ENCODE assay signal across 25 cellular contexts in genomic region chr20:2164966-2165365, GRCh38.
"Had no signal": no experiment of that assay in that cellular context is flagged by ENCODE, and none has a peak within 500 bp of the region (broad histone marks: within the 10 kb centered on the region; RNA-seq: fewer than 3 reads in every experiment).

No MANE protein-coding gene starts in this region.

- H3K36me3 ChIP-seq: breast epithelium had no signal

- H3K4me3 Mint-ChIP-seq: activated B cell treated with CpG ODN at 0.5 μM for 24 hours; activated CD4-positive, alpha-beta memory T cell treated with anti-CD3 and anti-CD28 coated beads for 36 hours; activated CD4-positive, alpha-beta T cell treated with anti-CD3 and anti-CD28 coated beads, Interleukin-2, amount 10 ng/mL, durations not matched to agents 7 days and 5 days; activated naive CD4-positive, alpha-beta T cell treated with anti-CD3 and anti-CD28 coated beads, Interleukin-2, amount 50 U/mL, for 24 hours; T-helper 17 cell had no signal

- H3K4me3 ChIP-seq: breast epithelium had no signal

- H3K9me3 Mint-ChIP-seq: activated B cell treated with CpG ODN at 0.5 μM for 24 hours; activated CD4-positive, alpha-beta memory T cell treated with anti-CD3 and anti-CD28 coated beads for 36 hours; activated CD4-positive, alpha-beta T cell treated with anti-CD3 and anti-CD28 coated beads, Interleukin-2, amount 10 ng/mL, durations not matched to agents 7 days and 5 days; activated naive CD4-positive, alpha-beta T cell treated with anti-CD3 and anti-CD28 coated beads, Interleukin-2, amount 50 U/mL, for 24 hours; activated T-helper 2 cell treated with anti-CD3 and anti-CD28 coated beads, Interferon-gamma antibody, Interleukin-2, Interleukin-4, amounts not matched to agents 10 μg/mL and 5 μg/mL and 100 μg/mL, durations not matched to agents 14 hours and 24 hours and 36 hours had no signal

- DNase-seq: activated B cell treated with CpG ODN at 0.5 μM for 24 hours; activated CD4-positive, alpha-beta memory T cell treated with anti-CD3 and anti-CD28 coated beads for 36 hours; activated CD4-positive, alpha-beta T cell treated with anti-CD3 and anti-CD28 coated beads, Interleukin-2, amount 10 ng/mL, durations not matched to agents 7 days and 5 days; activated naive CD4-positive, alpha-beta T cell; activated T-cell treated with anti-CD3 and anti-CD28 coated beads for 4 hours; activated T-cell treated with anti-CD3 and anti-CD28 coated beads, Interleukin-2, amount 50 U/mL, for 48 hours; aorta; caudate nucleus; Karpas-422; MM.1S; NCI-H1105; NCI-H1436; NCI-H1694 treated with DMSO at 0.1 percent for 48 hours; NCI-H2029 treated with DMSO at 0.1 percent for 48 hours; NCI-H2171; NCI-H345; NCI-H510A; NCI-H526 treated with DMSO at 0.1 percent for 48 hours; NCI-H82; SIG-M5; T-helper 17 cell; T-helper 9 cell had no signal

- H3K27me3 ChIP-seq: breast epithelium had no signal

- H3K27ac Mint-ChIP-seq: activated B cell treated with CpG ODN at 0.5 μM for 24 hours; activated CD4-positive, alpha-beta memory T cell treated with anti-CD3 and anti-CD28 coated beads for 36 hours; activated CD4-positive, alpha-beta T cell treated with anti-CD3 and anti-CD28 coated beads, Interleukin-2, amount 10 ng/mL, durations not matched to agents 7 days and 5 days; activated naive CD4-positive, alpha-beta T cell treated with anti-CD3 and anti-CD28 coated beads, Interleukin-2, amount 50 U/mL, for 24 hours; activated T-helper 2 cell treated with anti-CD3 and anti-CD28 coated beads, Interferon-gamma antibody, Interleukin-2, Interleukin-4, amounts not matched to agents 10 μg/mL and 5 μg/mL and 100 μg/mL, durations not matched to agents 14 hours and 24 hours and 36 hours; T-helper 17 cell had no signal

- H3K27me3 Mint-ChIP-seq: activated CD4-positive, alpha-beta memory T cell treated with anti-CD3 and anti-CD28 coated beads for 36 hours; activated CD4-positive, alpha-beta T cell treated with anti-CD3 and anti-CD28 coated beads, Interleukin-2, amount 10 ng/mL, durations not matched to agents 7 days and 5 days; activated naive CD4-positive, alpha-beta T cell treated with anti-CD3 and anti-CD28 coated beads, Interleukin-2, amount 50 U/mL, for 24 hours had no signal

- H3K9me3 ChIP-seq: breast epithelium had no signal

- H3K4me1 ChIP-seq: breast epithelium had no signal

- ATAC-seq: T-helper 17 cell had no signal

- H3K27ac ChIP-seq: breast epithelium had no signal

- H3K4me1 Mint-ChIP-seq: activated B cell treated with CpG ODN at 0.5 μM for 24 hours; activated CD4-positive, alpha-beta T cell treated with anti-CD3 and anti-CD28 coated beads, Interleukin-2, amount 10 ng/mL, durations not matched to agents 7 days and 5 days; activated naive CD4-positive, alpha-beta T cell treated with anti-CD3 and anti-CD28 coated beads, Interleukin-2, amount 50 U/mL, for 24 hours; T-helper 17 cell had no signal

- H3K36me3 Mint-ChIP-seq: activated CD4-positive, alpha-beta memory T cell treated with anti-CD3 and anti-CD28 coated beads for 36 hours; activated naive CD4-positive, alpha-beta T cell treated with anti-CD3 and anti-CD28 coated beads, Interleukin-2, amount 50 U/mL, for 24 hours had no signal
